1 cellular context compared by ENCODE assay signal in genomic region chr1:186112280-186112679, GRCh38.
TF ChIP-seq lines count a peak whose summit lies in the region.

No MANE protein-coding gene starts in this region.

TF ChIP-seq in K562, 482 proteins besides CTCF, POLR2A, EP300 and RAD21 (continued from another document):
- TF ChIP-seq, protein P1, sequence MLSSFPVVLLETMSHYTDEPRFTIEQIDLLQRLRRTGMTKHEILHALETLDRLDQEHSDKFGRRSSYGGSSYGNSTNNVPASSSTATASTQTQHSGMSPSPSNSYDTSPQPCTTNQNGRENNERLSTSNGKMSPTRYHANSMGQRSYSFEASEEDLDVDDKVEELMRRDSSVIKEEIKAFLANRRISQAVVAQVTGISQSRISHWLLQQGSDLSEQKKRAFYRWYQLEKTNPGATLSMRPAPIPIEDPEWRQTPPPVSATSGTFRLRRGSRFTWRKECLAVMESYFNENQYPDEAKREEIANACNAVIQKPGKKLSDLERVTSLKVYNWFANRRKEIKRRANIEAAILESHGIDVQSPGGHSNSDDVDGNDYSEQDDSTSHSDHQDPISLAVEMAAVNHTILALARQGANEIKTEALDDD (IDR thresholded peaks at IDR 0.05) = peak; percentile 72; the same call in 1 of the 2 replicates
- TF ChIP-seq MEIS2 (IDR thresholded peaks at IDR 0.05; ENCODE audit: partially characterized antibody) (peak; percentile 80), KLF16 (IDR thresholded peaks at IDR 0.05) (peak; percentile 94), TBL1XR1 (IDR thresholded peaks at IDR 0.05; ENCODE audit: low read length in 2 of 2) (peak; percentile 84 to 96; a peak in 3 of 4 replicates), GTF2A2 (tag; IDR thresholded peaks at IDR 0.05) (no peak), PHTF2 (CRISPR knock-in tag; IDR thresholded peaks at IDR 0.05) (no peak), POLR2H (tag; IDR thresholded peaks at IDR 0.05; ENCODE audit: low read depth) (no peak), LEF1 (IDR thresholded peaks at IDR 0.05) (peak; percentile 92), FOXA3 (CRISPR knock-in tag; conservative IDR thresholded peaks at IDR 0.05 in 1 of 2, IDR thresholded peaks at IDR 0.05 in 1 of 2) (peak; percentile 95 to 99), JUN (IDR thresholded peaks at IDR 0.05; ENCODE audit: borderline replicate concordance, low read depth, low read length) (peak; percentile 96), JUN (CRISPR knock-in tag; IDR thresholded peaks at IDR 0.05; ENCODE audit: borderline replicate concordance) (no peak; the same call in 1 of the 2 replicates), MCM3 (IDR thresholded peaks at IDR 0.05) (no peak), ZNF165 (CRISPR knock-in tag; IDR thresholded peaks at IDR 0.05; ENCODE audit: borderline replicate concordance) (no peak), TFAP4 (CRISPR knock-in tag; IDR thresholded peaks at IDR 0.05; ENCODE audit: borderline replicate concordance) (no peak), RBM14 (IDR thresholded peaks at IDR 0.05; ENCODE audit: borderline replicate concordance, insufficient read depth, low read depth, low read length) (no peak), POLR3A (IDR thresholded peaks at IDR 0.05; ENCODE audit: borderline replicate concordance, extremely low read depth, insufficient read depth, insufficient read length) (no peak), BRD9 (IDR thresholded peaks at IDR 0.05; ENCODE audit: low read depth, partially characterized antibody) (no peak), RBM22 (IDR thresholded peaks at IDR 0.05; ENCODE audit: low read depth, low read length, poor library complexity, severe bottlenecking) (no peak), SREBF2 (CRISPR knock-in tag; IDR thresholded peaks at IDR 0.05) (no peak), NFIX (CRISPR knock-in tag; IDR thresholded peaks at IDR 0.05; ENCODE audit: low read depth) (no peak), KLF13 (tag; IDR thresholded peaks at IDR 0.05; ENCODE audit: borderline replicate concordance, low read depth) (0 out of 2 replicates have a peak, but pooled peaks have one; percentile 10), KDM1A (IDR thresholded peaks at IDR 0.05) (peak; percentile 100), E4F1 (CRISPR knock-in tag; IDR thresholded peaks at IDR 0.05; ENCODE audit: borderline replicate concordance) (no peak), GATAD2B (IDR thresholded peaks at IDR 0.05; ENCODE audit: borderline replicate concordance) (peak; percentile 69; the same call in 1 of the 2 replicates), FOXA1 (IDR thresholded peaks at IDR 0.05; ENCODE audit: borderline replicate concordance) (peak; percentile 98), ZBTB2 (IDR thresholded peaks at IDR 0.05) (peak; percentile 64; the same call in 1 of the 2 replicates), ZFP36 (IDR thresholded peaks at IDR 0.05; ENCODE audit: low read depth, low read length, partially characterized antibody) (no peak), MECOM (CRISPR knock-in tag; IDR thresholded peaks at IDR 0.05) (peak; percentile 60; the same call in 1 of the 2 replicates), ZNF239 (CRISPR knock-in tag; IDR thresholded peaks at IDR 0.05) (no peak)
- TF ChIP-seq, protein P2, sequence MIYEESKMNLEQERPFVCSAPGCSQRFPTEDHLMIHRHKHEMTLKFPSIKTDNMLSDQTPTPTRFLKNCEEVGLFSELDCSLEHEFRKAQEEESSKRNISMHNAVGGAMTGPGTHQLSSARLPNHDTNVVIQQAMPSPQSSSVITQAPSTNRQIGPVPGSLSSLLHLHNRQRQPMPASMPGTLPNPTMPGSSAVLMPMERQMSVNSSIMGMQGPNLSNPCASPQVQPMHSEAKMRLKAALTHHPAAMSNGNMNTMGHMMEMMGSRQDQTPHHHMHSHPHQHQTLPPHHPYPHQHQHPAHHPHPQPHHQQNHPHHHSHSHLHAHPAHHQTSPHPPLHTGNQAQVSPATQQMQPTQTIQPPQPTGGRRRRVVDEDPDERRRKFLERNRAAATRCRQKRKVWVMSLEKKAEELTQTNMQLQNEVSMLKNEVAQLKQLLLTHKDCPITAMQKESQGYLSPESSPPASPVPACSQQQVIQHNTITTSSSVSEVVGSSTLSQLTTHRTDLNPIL (CRISPR knock-in tag; IDR thresholded peaks at IDR 0.05) = no peak
- TF ChIP-seq, protein P3, sequence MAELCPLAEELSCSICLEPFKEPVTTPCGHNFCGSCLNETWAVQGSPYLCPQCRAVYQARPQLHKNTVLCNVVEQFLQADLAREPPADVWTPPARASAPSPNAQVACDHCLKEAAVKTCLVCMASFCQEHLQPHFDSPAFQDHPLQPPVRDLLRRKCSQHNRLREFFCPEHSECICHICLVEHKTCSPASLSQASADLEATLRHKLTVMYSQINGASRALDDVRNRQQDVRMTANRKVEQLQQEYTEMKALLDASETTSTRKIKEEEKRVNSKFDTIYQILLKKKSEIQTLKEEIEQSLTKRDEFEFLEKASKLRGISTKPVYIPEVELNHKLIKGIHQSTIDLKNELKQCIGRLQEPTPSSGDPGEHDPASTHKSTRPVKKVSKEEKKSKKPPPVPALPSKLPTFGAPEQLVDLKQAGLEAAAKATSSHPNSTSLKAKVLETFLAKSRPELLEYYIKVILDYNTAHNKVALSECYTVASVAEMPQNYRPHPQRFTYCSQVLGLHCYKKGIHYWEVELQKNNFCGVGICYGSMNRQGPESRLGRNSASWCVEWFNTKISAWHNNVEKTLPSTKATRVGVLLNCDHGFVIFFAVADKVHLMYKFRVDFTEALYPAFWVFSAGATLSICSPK (IDR thresholded peaks at IDR 0.05; ENCODE audit: borderline replicate concordance) = no peak
